ENCODE assay signal across 9 cellular contexts in the genomic region with DNA sequence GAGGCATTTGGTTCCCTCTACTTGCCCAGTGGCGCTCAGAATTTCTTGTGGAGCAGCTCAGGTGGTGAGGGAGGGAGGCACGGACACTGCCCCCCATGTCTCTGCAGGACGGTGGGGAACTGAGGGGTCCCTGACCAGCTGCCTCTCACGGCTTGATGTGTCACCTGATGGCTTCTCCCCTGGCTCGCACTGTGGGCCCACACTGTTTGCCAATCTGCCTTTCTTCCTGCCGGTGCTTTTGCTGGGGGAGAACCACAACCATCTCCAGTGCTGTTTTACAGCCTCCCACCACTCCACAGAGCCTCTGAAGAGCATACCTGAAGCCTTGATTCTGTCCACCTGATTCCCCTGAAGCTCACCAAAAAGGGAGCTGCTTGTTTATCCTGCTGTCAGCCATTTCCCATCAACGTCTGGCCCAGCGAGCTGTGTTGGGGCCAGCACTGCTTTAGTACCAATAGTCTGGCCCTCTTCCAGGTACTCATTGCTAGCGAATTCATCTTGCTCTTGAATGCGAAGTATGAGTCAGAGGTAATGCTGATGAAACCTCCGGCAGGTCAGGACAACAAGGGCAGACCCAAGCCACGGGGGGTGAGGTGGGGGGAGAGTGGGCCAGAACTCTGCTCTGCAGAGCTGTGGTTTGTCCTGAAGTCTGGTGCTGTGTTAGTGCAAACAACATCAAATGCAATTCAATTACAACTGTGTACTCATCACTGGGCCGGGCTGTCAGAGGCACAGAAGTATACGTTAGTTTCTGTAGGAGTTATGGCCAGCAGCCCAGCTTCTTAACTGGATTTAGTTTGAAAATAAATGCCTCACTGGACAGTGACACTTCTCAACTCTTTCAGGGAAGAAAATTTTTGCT.
DNase-seq lines count a peak whose midpoint lies in the region; ATAC-seq and TF ChIP-seq lines count a peak whose summit lies in the region.
"Had no signal": no experiment of that assay in that cellular context is flagged by ENCODE, and none has a peak within 500 bp of the region (broad histone marks: within the 10 kb centered on the region; RNA-seq: fewer than 3 reads in every experiment).

No MANE protein-coding gene starts in this region.

- no peak overlapping the region for H3K27ac Mint-ChIP-seq in T-helper 17 cell

- H3K4me3 Mint-ChIP-seq in T-helper 17 cell, result no peak overlapping the region

- intact Hi-C loops in head of caudate nucleus (cut with DNase I), result no loop called here

- TF ChIP-seq CTCF in retinal pigment epithelial cell (conservative IDR thresholded peaks at IDR 0.05; ENCODE audit: low read depth, low read length), result no peak

- H3K4me1 Mint-ChIP-seq in T-helper 17 cell, result peaks cover 5% of the 10 kb centered on the region

- peaks cover 3% of the 10 kb centered on the region for H3K36me3 Mint-ChIP-seq in T-helper 17 cell (ENCODE audit: low read depth)

- H3K9me3 ChIP-seq in T-helper 17 cell (ENCODE audit: control insufficient read depth, low read length, poor library complexity, severe bottlenecking), result no peaks in the 10 kb centered on the region
- H3K9me3 ChIP-seq: BLaER1 had no signal

- no peak overlapping the region for H3K4me3 ChIP-seq in retinal pigment epithelial cell (ENCODE audit: low read length)
- H3K4me3 ChIP-seq: BLaER1 had no signal

- H3K27me3 Mint-ChIP-seq in T-helper 17 cell, result peaks cover 55% of the 10 kb centered on the region

- DNase-seq in NCI-H2171 treated with DMSO at 0.1 percent for 48 hours (lab: John Stamatoyannopoulos, UW), result peak; percentile 5
- no peak for DNase-seq in NCI-H2171 (lab: John Stamatoyannopoulos, UW)
- peak; percentile 4 for DNase-seq in SK-N-DZ (ENCODE audit: low spot score)
- peak in 24 of 42 donors; percentile 2 to 78 (median 24) for DNase-seq in head of caudate nucleus
- DNase-seq in retinal pigment epithelial cell (ENCODE audit: low read depth), result peak; percentile 95
- no peak for DNase-seq in T-helper 17 cell
- DNase-seq in activated T-cell treated with anti-CD3 and anti-CD28 coated beads for 4 hours, result no peak
- no peak for DNase-seq in NCI-H1048 (lab: John Stamatoyannopoulos, UW)

- ATAC-seq in T-helper 17 cell, result no peak

Comparison
In these comparisons a context has a peak if more than half of its experiments do, and no peak if none do; other contexts are left out.
1. DNase-seq: peak in NCI-H2171 treated with DMSO at 0.1 percent for 48 hours (single experiment), SK-N-DZ (single experiment), head of caudate nucleus (24 of 42) and retinal pigment epithelial cell (single experiment); none in NCI-H2171 (single experiment), T-helper 17 cell (0 of 3), activated T-cell treated with anti-CD3 and anti-CD28 coated beads for 4 hours (single experiment) and NCI-H1048 (single experiment).